In genomic region chr15:45646220-45646619, GRCh38 we compare ENCODE assay signal across 12 cellular contexts. TPM values are rescaled to one million over a fixed set of nuclear protein-coding genes. Genes with fewer than 3 reads are reported as not detected.
DNase-seq lines count a peak whose midpoint lies in the region; ATAC-seq and TF ChIP-seq lines count a peak whose summit lies in the region.
"Had no signal": no experiment of that assay in that cellular context is flagged by ENCODE, and none has a peak within 500 bp of the region (broad histone marks: within the 10 kb centered on the region; RNA-seq: fewer than 3 reads in every experiment).

No MANE protein-coding gene starts in this region.

- CTCF ChIA-PET in PC-3 (lab: Charles Lee): no interaction called here

- H3K9me3 ChIP-seq in PC-3 (ENCODE audit: low read length) (no peaks in the 10 kb centered on the region), muscle layer of colon (ENCODE audit: low read length) (no peaks in the 10 kb centered on the region)

- no TSS peak for BruUV-seq in PC-3 (replicated peaks; lab: Mats Ljungman, UMichigan)

- H3K27ac ChIP-seq in PC-3 (ENCODE audit: low read length) (peak overlapping the region; percentile 92), muscle layer of colon (ENCODE audit: low read depth, low read length) (peak overlapping the region; percentile 42)
- H3K27ac ChIP-seq: parathyroid adenoma had no signal

- H3K9ac ChIP-seq in PC-3 (ENCODE audit: low read length) (peak overlapping the region; percentile 59), muscle layer of colon (ENCODE audit: low read length) (no peak overlapping the region)
- H3K9ac ChIP-seq: parathyroid adenoma had no signal

- peak overlapping the region; percentile 77 for H3K4me2 ChIP-seq in PC-3 (ENCODE audit: low read length)

- no peaks in the 10 kb centered on the region for H3K27me3 ChIP-seq in PC-3 (ENCODE audit: low read length)
- H3K27me3 ChIP-seq in muscle layer of colon (ENCODE audit: control insufficient read depth in 1 of 2, insufficient read depth in 2 of 2, low read length in 2 of 2): no peaks in the 10 kb centered on the region

- peaks cover 76% of the 10 kb centered on the region for H3K4me1 ChIP-seq in PC-3 (ENCODE audit: insufficient read depth, low read length)
- H3K4me1 ChIP-seq in muscle layer of colon (ENCODE audit: insufficient read depth, low read length): peaks cover 59% of the 10 kb centered on the region

- peaks cover 5% of the 10 kb centered on the region for H3F3A ChIP-seq in PC-3 (ENCODE audit: low read length, unreplicated experiment)

- peak; percentile 62 for DNase-seq in Daoy (ENCODE audit: low read depth)
- peak; percentile 38 for DNase-seq in PC-3
- peak; percentile 40 for DNase-seq in choroid plexus epithelial cell (ENCODE audit: low read depth)
- DNase-seq in posterior vena cava (ENCODE audit: low spot score): no peak
- DNase-seq in ureter (ENCODE audit: low spot score): no peak
- DNase-seq in HuH-7.5 (ENCODE audit: low spot score): no peak
- DNase-seq: DMS79 treated with DMSO at 0.1 percent for 48 hours, NCI-H1436 treated with DMSO at 0.1 percent for 48 hours, Right ventricle myocardium superior had no signal

- H3K9me2 ChIP-seq in PC-3 (replicated peaks; ENCODE audit: low read length): no peaks in the 10 kb centered on the region

- H4K20me1 ChIP-seq in PC-3 (ENCODE audit: low read length): no peaks in the 10 kb centered on the region

- TF ChIP-seq CTCF in PC-3 (conservative IDR thresholded peaks at IDR 0.05; ENCODE audit: low read depth, low read length) (no peak), choroid plexus epithelial cell (conservative IDR thresholded peaks at IDR 0.05; ENCODE audit: low read depth, low read length) (no peak)

- peak overlapping the region; percentile 36; the same call in 1 of the 2 replicates for H3K4me3 ChIP-seq in PC-3 (ENCODE audit: low read length)
- H3K4me3 ChIP-seq in choroid plexus epithelial cell (ENCODE audit: low read depth, low read length): no peak overlapping the region
- no peak overlapping the region for H3K4me3 ChIP-seq in muscle layer of colon (ENCODE audit: low read depth in 1 of 2, low read length in 2 of 2)

- H3K79me2 ChIP-seq in PC-3 (ENCODE audit: low read length): peaks cover 71% of the 10 kb centered on the region
- H3K79me2 ChIP-seq: parathyroid adenoma had no signal

- no peaks in the 10 kb centered on the region for H3K36me3 ChIP-seq in PC-3 (ENCODE audit: low read depth, low read length)
- H3K36me3 ChIP-seq in muscle layer of colon (ENCODE audit: insufficient read depth, low read length): no peaks in the 10 kb centered on the region

- H2AFZ ChIP-seq in PC-3 (ENCODE audit: low read length): no peak overlapping the region
- H2AFZ ChIP-seq: parathyroid adenoma had no signal

- intact Hi-C loops in PC-3 (cut with micrococcal nuclease): no loop called here
- intact Hi-C loops in posterior vena cava (cut with DNase I): no loop called here

- ATAC-seq in PC-3 (no peak), HG02840 (IDR thresholded peaks at IDR 0.05; ENCODE audit: low FRiP score, unreplicated experiment) (no peak)

- POLR2A ChIA-PET in PC-3 (lab: Charles Lee; ENCODE audit: unreplicated experiment): no interaction called here

RNA-seq across cellular contexts. Expression of gene SQOR, which starts 11.4 kb away (rescaled TPM):
- total RNA-seq in Daoy (2014; rRNA removed; shearing (Covaris generic)): 35.1 and 46.1 TPM in 2 replicates
- 86.1 and 99.0 TPM in 2 replicates for total RNA-seq in PC-3 (2014; rRNA removed)
- 10 to 100 TPM; 37.8 to 44.4 TPM for total RNA-seq in posterior vena cava
- total RNA-seq in ureter: 51.6 TPM

RNA-seq across cellular contexts. Expression of gene BLOC1S6, which starts 59.0 kb away (rescaled TPM):
- 67.6 and 73.1 TPM in 2 replicates for total RNA-seq in Daoy (2014; rRNA removed; shearing (Covaris generic))
- total RNA-seq in PC-3 (2014; rRNA removed): 28.6 and 40.1 TPM in 2 replicates
- 10 to 100 TPM; 42.8 to 46.9 TPM for total RNA-seq in posterior vena cava
- 34.1 TPM for total RNA-seq in ureter

Comparison
In these comparisons a context has a peak if more than half of its experiments do, and no peak if none do; other contexts are left out.
1. DNase-seq: peak in Daoy (single experiment), PC-3 (single experiment) and choroid plexus epithelial cell (single experiment); none in posterior vena cava (single experiment), ureter (single experiment) and HuH-7.5 (single experiment).